1 cellular context compared by ENCODE assay signal in the genomic region with DNA sequence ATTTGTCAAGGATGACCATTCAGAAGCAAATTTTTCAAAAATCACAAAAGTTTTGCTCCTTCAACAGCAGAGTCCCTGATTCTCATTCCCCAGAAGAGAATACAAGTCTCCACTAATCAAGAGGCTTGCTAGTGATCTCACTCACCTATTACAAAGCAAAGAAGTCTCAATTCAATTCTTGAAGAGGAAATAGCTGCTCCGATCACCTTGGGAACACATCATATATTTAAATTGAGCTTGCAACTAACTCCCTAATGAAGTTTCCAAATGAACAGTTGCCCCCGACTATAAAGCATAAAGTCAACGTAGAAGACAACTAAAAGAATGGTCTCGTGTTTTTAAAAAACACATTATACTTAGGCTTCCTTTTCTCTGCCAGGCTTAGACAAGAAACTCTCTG.
TF ChIP-seq lines count a peak whose summit lies in the region.

No MANE protein-coding gene starts in this region.

TF ChIP-seq in HepG2, 621 proteins besides CTCF, POLR2A, EP300 and RAD21 (continued from another document):
- TF ChIP-seq ZNF609 (CRISPR knock-in tag; IDR thresholded peaks at IDR 0.05; ENCODE audit: borderline replicate concordance) (no peak), NFIC (IDR thresholded peaks at IDR 0.05; ENCODE audit: low read length) (no peak), THYN1 (CRISPR knock-in tag; IDR thresholded peaks at IDR 0.05; ENCODE audit: borderline replicate concordance, low read depth) (no peak), ZNF292 (CRISPR knock-in tag; IDR thresholded peaks at IDR 0.05; ENCODE audit: borderline replicate concordance, low read depth) (no peak), ZSCAN30 (CRISPR knock-in tag; IDR thresholded peaks at IDR 0.05) (no peak), RFXAP (CRISPR knock-in tag; IDR thresholded peaks at IDR 0.05; ENCODE audit: borderline replicate concordance) (no peak), FOXO4 (CRISPR knock-in tag; conservative IDR thresholded peaks at IDR 0.05) (no peak), NCOR1 (IDR thresholded peaks at IDR 0.05; ENCODE audit: borderline replicate concordance, low read length) (no peak), SP1 (IDR thresholded peaks at IDR 0.05) (no peak), SP1 (CRISPR knock-in tag; IDR thresholded peaks at IDR 0.05) (no peak), ZNF878 (CRISPR knock-in tag; IDR thresholded peaks at IDR 0.05) (no peak), ZNF274 (CRISPR knock-in tag; IDR thresholded peaks at IDR 0.05) (no peak), ZNF644 (CRISPR knock-in tag; IDR thresholded peaks at IDR 0.05; ENCODE audit: low read depth) (no peak), NONO (IDR thresholded peaks at IDR 0.05) (no peak), NONO (CRISPR knock-in tag; conservative IDR thresholded peaks at IDR 0.05) (no peak)
TF ChIP-seq in HepG2: peak in this region for 0.
